ENCODE assay signal across 20 cellular contexts in the genomic region with DNA sequence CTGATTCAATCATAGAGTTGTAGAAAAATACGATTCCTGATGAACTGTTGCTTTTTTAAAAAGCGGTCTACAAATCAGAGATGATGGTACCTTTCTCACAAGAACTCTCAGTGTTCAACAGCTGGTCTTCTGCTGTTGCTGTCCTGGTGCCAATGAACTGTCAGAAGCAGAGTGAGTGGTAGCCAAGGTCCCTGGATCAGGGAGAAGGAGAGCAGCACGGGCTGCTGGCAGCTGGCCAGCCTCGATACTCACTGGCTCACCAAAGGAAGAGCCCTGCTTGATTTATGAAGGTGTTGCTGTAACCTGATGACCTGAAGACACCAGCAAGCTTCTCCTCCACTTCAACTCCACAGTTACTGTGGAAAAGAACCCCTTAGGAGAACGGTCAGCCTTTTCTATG.
DNase-seq lines count a peak whose midpoint lies in the region; ATAC-seq, FAIRE-seq and TF ChIP-seq lines count a peak whose summit lies in the region.
"Had no signal": no experiment of that assay in that cellular context is flagged by ENCODE, and none has a peak within 500 bp of the region (broad histone marks: within the 10 kb centered on the region; RNA-seq: fewer than 3 reads in every experiment).

No MANE protein-coding gene starts in this region.

- H3K9me3 ChIP-seq in heart left ventricle, result no peaks in the 10 kb centered on the region
- H3K9me3 ChIP-seq: tibial artery had no signal

- intact Hi-C loops in heart left ventricle (cut with DNase I), result loop anchor here in 2 of 10 donors (5.0 to 10.0 kb wide), 3 partner anchors 123 to 301 kb away; a partner anchor contains a TSS

- no peak for FAIRE-seq in urothelium cell line (lab: Jason Lieb, UNC)
- FAIRE-seq: endothelial cell of umbilical vein, GM18507, H54 had no signal

- 29 to 32% (median 31%) methylated on average over 5 of the region's 5 CpGs for WGBS in heart left ventricle, 4 donors

- DNase-seq in NCI-H748 (lab: John Stamatoyannopoulos, UW; ENCODE audit: unreplicated experiment) (peak; percentile 22), NCI-H748 treated with DMSO at 0.1 percent for 48 hours (lab: John Stamatoyannopoulos, UW) (no peak), NCI-H345 (lab: John Stamatoyannopoulos, UW) (peak; percentile 77), heart left ventricle (peak; percentile 37 to 80 (median 73)), urothelium cell line (ENCODE audit: low spot score) (peak; percentile 14)
- no peak for DNase-seq in stimulated activated CD4-positive, alpha-beta T cell treated with anti-CD3 and anti-CD28 coated beads, Interleukin-4, amount 100 ng/mL, for 1 hour
- DNase-seq: activated T-cell treated with anti-CD3 and anti-CD28 coated beads, Interleukin-2, amount 50 U/mL, for 72 hours; foreskin keratinocyte; left colon; NCI-H526; PC-3; stimulated activated naive CD4-positive, alpha-beta T cell treated with Interleukin-2 at 50 U/mL for 16 hours; tibial artery had no signal

- TF ChIP-seq CTCF in heart left ventricle (IDR thresholded peaks at IDR 0.05), result no peak

- no peak for TF ChIP-seq POLR2A in heart left ventricle (IDR thresholded peaks at IDR 0.05)

- no peaks in the 10 kb centered on the region for H3K36me3 ChIP-seq in heart left ventricle
- H3K36me3 ChIP-seq: tibial artery had no signal

- ATAC-seq in heart left ventricle, result peak; percentile 67 to 90 (median 84)
- no peak for ATAC-seq in GM21528 (IDR thresholded peaks at IDR 0.05; ENCODE audit: low FRiP score, unreplicated experiment)
- ATAC-seq in HG03108 (IDR thresholded peaks at IDR 0.05; ENCODE audit: unreplicated experiment), result no peak
- ATAC-seq: activated T-cell treated with anti-CD3 and anti-CD28 coated beads, Interleukin-2, amount 50 U/mL, for 72 hours; foreskin keratinocyte; left colon; PC-3; sciatic nerve had no signal

- H3K27ac ChIP-seq in heart left ventricle, result no peak overlapping the region
- H3K27ac ChIP-seq: foreskin keratinocyte, HL-60, tibial artery had no signal

- peaks cover 0 to 5% (median 0%) of the 10 kb centered on the region in 12 donors for H3K4me1 ChIP-seq in heart left ventricle
- H3K4me1 ChIP-seq: foreskin keratinocyte, tibial artery had no signal

- H3K4me3 ChIP-seq in heart left ventricle, result no peak overlapping the region
- H3K4me3 ChIP-seq: tibial artery had no signal

- H3K27me3 ChIP-seq in heart left ventricle, result no peaks in the 10 kb centered on the region
- H3K27me3 ChIP-seq: foreskin keratinocyte, tibial artery had no signal

Comparison
In these comparisons a context has a peak if more than half of its experiments do, and no peak if none do; other contexts are left out.
1. DNase-seq: peak in NCI-H748 (single experiment), NCI-H345 (single experiment), heart left ventricle (5 of 5) and urothelium cell line (single experiment); none in NCI-H748 treated with DMSO at 0.1 percent for 48 hours (single experiment) and stimulated activated CD4-positive, alpha-beta T cell treated with anti-CD3 and anti-CD28 coated beads, Interleukin-4, amount 100 ng/mL, for 1 hour (single experiment).
2. ATAC-seq: peak in heart left ventricle (4 of 4); none in GM21528 (single experiment) and HG03108 (single experiment).